ENCODE assay signal across 1 cellular context in genomic region chr20:39588148-39588757, GRCh38.
TF ChIP-seq lines count a peak whose summit lies in the region.

No MANE protein-coding gene starts in this region.

TF ChIP-seq in H1, 55 proteins besides CTCF, POLR2A, EP300 and RAD21:
- TF ChIP-seq TAF7 (optimal IDR thresholded peaks at IDR 0.05; ENCODE audit: borderline replicate concordance, low read depth, low read length) = no peak
- no peak for TF ChIP-seq ASH2L (IDR thresholded peaks at IDR 0.05; ENCODE audit: low read length)
- TF ChIP-seq GABPA (IDR thresholded peaks at IDR 0.05; ENCODE audit: borderline replicate concordance, insufficient read depth, low read length) = no peak
- TF ChIP-seq JUND (IDR thresholded peaks at IDR 0.05; ENCODE audit: low read length) = no peak
- TF ChIP-seq USF2 (IDR thresholded peaks at IDR 0.05; ENCODE audit: low read length) = no peak
